In genomic region chr17:81346090-81346907, GRCh38 we compare ENCODE assay signal across 8 cellular contexts. TPM values are rescaled to one million over a fixed set of nuclear protein-coding genes. Genes with fewer than 3 reads are reported as not detected.
DNase-seq lines count a peak whose midpoint lies in the region; ATAC-seq and TF ChIP-seq lines count a peak whose summit lies in the region.

No MANE protein-coding gene starts in this region.

- no peaks in the 10 kb centered on the region for H3K9me3 Mint-ChIP-seq in T-cell
- H3K9me3 Mint-ChIP-seq in type B pancreatic cell, result peaks cover 6% of the 10 kb centered on the region

- H3K27me3 Mint-ChIP-seq in T-cell (peaks cover 29 to 30% of the 10 kb centered on the region in 2 donors), type B pancreatic cell (peaks cover 9% of the 10 kb centered on the region)

- intact Hi-C loops in heart right ventricle (cut with DNase I), result loop anchor here in 1 of 10 donors (1.0 kb wide), 1 partner anchor 41 kb away; no protein-coding TSS in a partner anchor
- intact Hi-C loops in posterior vena cava (cut with DNase I), result no loop called here

- ATAC-seq in HG02678 (IDR thresholded peaks at IDR 0.05; ENCODE audit: unreplicated experiment) (peak; percentile 83), T-cell (replicated peaks in 1 of 4) (peak; percentile 92 to 94 (median 93)), heart right ventricle (peak; percentile 84 to 93 (median 92))

- H3K27me3 ChIP-seq in heart right ventricle, result peaks cover 0 to 40% (median 0%) of the 10 kb centered on the region in 7 donors

- no peak overlapping the region for H3K27ac Mint-ChIP-seq in T-cell
- peak overlapping the region; percentile 51 for H3K27ac Mint-ChIP-seq in type B pancreatic cell

- POLR2A ChIA-PET in T-cell (lab: Charles Lee), result no interaction called here

- H3K4me1 Mint-ChIP-seq in T-cell (peaks cover 12 to 24% (median 22%) of the 10 kb centered on the region in 3 donors), type B pancreatic cell (ENCODE audit: unreplicated experiment) (peaks cover 15% of the 10 kb centered on the region)

- 1 to 2% methylated on average over 69 to 87 of the region's 91 CpGs for WGBS in heart right ventricle, 2 donors

- H3K4me3 ChIP-seq in heart right ventricle, result peak overlapping the region; percentile 42 to 92 (median 75)

- H3K4me3 Mint-ChIP-seq in T-cell (peak overlapping the region in 2 of 3 donors; percentile 58 to 62), type B pancreatic cell (peak overlapping the region; percentile 84)

- DNase-seq in GM04504 (ENCODE audit: low read depth) (peak; percentile 93), NCI-H1436 treated with DMSO at 0.1 percent for 48 hours (lab: John Stamatoyannopoulos, UW) (peak; percentile 76), T-cell (peak; percentile 81 to 95 (median 90)), amniotic epithelial cell (ENCODE audit: low read depth) (peak; percentile 91), heart right ventricle (peak; percentile 99), posterior vena cava (ENCODE audit: low spot score) (peak; percentile 99), type B pancreatic cell (ENCODE audit: extremely low spot score, unreplicated experiment) (peak; percentile 100)

- H3K4me1 ChIP-seq in heart right ventricle, result peaks cover 6 to 65% (median 21%) of the 10 kb centered on the region in 9 donors

- CTCF ChIA-PET in T-cell (lab: Charles Lee), result no interaction called here

- no peaks in the 10 kb centered on the region for H3K9me3 ChIP-seq in heart right ventricle

- peak overlapping the region; percentile 79 to 98 (median 90) for H3K27ac ChIP-seq in heart right ventricle

- H3K36me3 ChIP-seq in heart right ventricle, result no peaks in the 10 kb centered on the region

- H3K36me3 Mint-ChIP-seq in T-cell (no peaks in the 10 kb centered on the region), type B pancreatic cell (peaks cover 11% of the 10 kb centered on the region)

- no peak for TF ChIP-seq CTCF in heart right ventricle (IDR thresholded peaks at IDR 0.05)
- no peak for TF ChIP-seq CTCF in type B pancreatic cell (conservative IDR thresholded peaks at IDR 0.05)

RNA-seq across cellular contexts. Expression of gene BAHCC1, which starts 49.0 kb away (rescaled TPM):
- total RNA-seq in T-cell, result under 1 TPM; 0.23 to 0.82 (median 0.33) TPM
- total RNA-seq in heart right ventricle, result 10 to 100 TPM in 2 of 10 donors, 1 to 10 TPM in 8; 6.3 to 11.1 (median 9.2) TPM
- 10 to 100 TPM in 1 of 2 donors, 1 to 10 TPM in 1; 4.8 to 13.1 TPM for polyA plus RNA-seq in heart right ventricle
- total RNA-seq in posterior vena cava, result 10 to 100 TPM; 17.3 to 19.1 TPM
- total RNA-seq in type B pancreatic cell (ENCODE audit: low replicate concordance), result 23.0 and 74.3 TPM in 2 replicates

RNA-seq across cellular contexts. Expression of gene SLC38A10, which starts 51.2 kb away (rescaled TPM):
- 10 to 100 TPM; 52.8 to 95.2 (median 82.3) TPM for total RNA-seq in T-cell
- total RNA-seq in heart right ventricle, result 10 to 100 TPM; 27.8 to 50.0 (median 37.9) TPM
- 10 to 100 TPM; 56.0 to 56.2 TPM for polyA plus RNA-seq in heart right ventricle
- total RNA-seq in posterior vena cava, result 10 to 100 TPM; 59.6 to 85.1 TPM
- total RNA-seq in type B pancreatic cell (ENCODE audit: low replicate concordance), result 85.0 and 118 TPM in 2 replicates

Comparison
In these comparisons a context has a peak if more than half of its experiments do, and no peak if none do; other contexts are left out.
1. Peak in every context shown above with its lines: DNase-seq, ATAC-seq, H3K4me3 ChIP-seq and H3K27ac ChIP-seq.
2. RNA of gene BAHCC1, which starts 49.0 kb away (total RNA-seq): 23.0 to 74.3 TPM in type B pancreatic cell, 17.3 to 19.1 TPM in posterior vena cava and 6.3 to 11.1 TPM in heart right ventricle; 0.23 to 0.82 TPM in T-cell; every median in the first group is over 4 times any median in the second.